Comparison of ENCODE assay signal across 9 cellular contexts in the genomic region with DNA sequence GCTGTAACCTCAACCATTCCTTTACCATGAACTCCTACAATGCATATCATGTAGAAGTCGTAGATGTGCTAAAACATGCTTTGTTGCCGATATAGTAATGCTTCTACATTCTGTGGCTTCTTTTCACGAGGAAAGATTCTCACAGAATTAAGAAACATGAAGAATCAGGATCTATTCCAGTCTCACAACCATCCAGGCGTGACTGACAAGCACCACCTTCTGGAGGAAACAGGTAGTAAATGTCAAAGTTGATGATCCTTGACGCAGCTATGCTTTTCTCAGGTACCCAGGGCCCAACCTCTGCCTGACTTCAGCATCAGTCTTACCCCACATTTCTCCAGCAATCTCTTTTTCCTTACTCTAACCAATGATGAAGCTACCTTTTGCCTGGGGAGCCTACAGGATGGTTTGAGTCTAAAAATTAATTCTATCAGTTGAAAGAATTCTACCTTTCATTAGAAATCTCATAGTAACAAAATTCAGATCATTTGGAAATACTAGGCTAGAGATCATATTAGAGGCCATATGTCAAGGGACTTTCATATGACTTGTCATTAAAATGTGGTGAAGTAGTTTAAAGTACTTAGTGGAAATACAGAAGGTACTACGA.
DNase-seq lines count a peak whose midpoint lies in the region; ATAC-seq, FAIRE-seq and TF ChIP-seq lines count a peak whose summit lies in the region.
"Had no signal": no experiment of that assay in that cellular context is flagged by ENCODE, and none has a peak within 500 bp of the region (broad histone marks: within the 10 kb centered on the region; RNA-seq: fewer than 3 reads in every experiment).

No MANE protein-coding gene starts in this region.

- no peak overlapping the region for H2AFZ ChIP-seq in OCI-LY7 (ENCODE audit: low read length)

- H3K27me3 Mint-ChIP-seq in activated T-cell treated with anti-CD3 and anti-CD28 coated beads, Interleukin-2, amount 50 U/mL, for 72 hours (ENCODE audit: low read depth), result no peaks in the 10 kb centered on the region

- in situ Hi-C loops in HAP-1 (cut with MboI; ENCODE audit: low sequenced_read_pairs), result no loop called here

- no peaks in the 10 kb centered on the region for H3K9me2 ChIP-seq in OCI-LY7 (ENCODE audit: insufficient read depth, low read length)

- H3K36me3 ChIP-seq in HAP-1 (replicated peaks), result no peaks in the 10 kb centered on the region
- H3K36me3 ChIP-seq in OCI-LY7 (ENCODE audit: insufficient read depth, low read length), result no peaks in the 10 kb centered on the region
- H3K36me3 ChIP-seq in gastroesophageal sphincter, result no peaks in the 10 kb centered on the region
- H3K36me3 ChIP-seq: SJCRH30 had no signal

- no peak overlapping the region for H3K4me3 Mint-ChIP-seq in activated T-cell treated with anti-CD3 and anti-CD28 coated beads, Interleukin-2, amount 50 U/mL, for 72 hours

- TF ChIP-seq EP300 in gastroesophageal sphincter (IDR thresholded peaks at IDR 0.05), result no peak

- H3K9me3 ChIP-seq in HAP-1 (no peaks in the 10 kb centered on the region), OCI-LY7 (ENCODE audit: low read length) (no peaks in the 10 kb centered on the region), gastroesophageal sphincter (no peaks in the 10 kb centered on the region)
- H3K9me3 ChIP-seq: SJCRH30 had no signal

- no peaks in the 10 kb centered on the region for H3K4me1 Mint-ChIP-seq in activated T-cell treated with anti-CD3 and anti-CD28 coated beads, Interleukin-2, amount 50 U/mL, for 72 hours (ENCODE audit: low read depth)

- H3K27ac ChIP-seq in OCI-LY7 (ENCODE audit: low read depth, low read length, poor library complexity, severe bottlenecking) (no peak overlapping the region), gastroesophageal sphincter (no peak overlapping the region)
- H3K27ac ChIP-seq: SJCRH30 had no signal

- H3K27me3 ChIP-seq in HAP-1 (ENCODE audit: low read depth) (no peaks in the 10 kb centered on the region), gastroesophageal sphincter (no peaks in the 10 kb centered on the region)
- H3K27me3 ChIP-seq: SJCRH30 had no signal

- peak; percentile 19 for ATAC-seq in gastroesophageal sphincter
- ATAC-seq in activated T-cell treated with anti-CD3 and anti-CD28 coated beads, Interleukin-2, amount 50 U/mL, for 72 hours (replicated peaks in 1 of 2), result no peak

- POLR2A ChIA-PET in OCI-LY7 (lab: Charles Lee), result no interaction called here

- BruUV-seq in OCI-LY7 (replicated peaks; lab: Mats Ljungman, UMichigan), result no TSS peak

- H3K36me3 Mint-ChIP-seq in activated T-cell treated with anti-CD3 and anti-CD28 coated beads, Interleukin-2, amount 50 U/mL, for 72 hours (ENCODE audit: insufficient read depth in 2 of 2), result no peaks in the 10 kb centered on the region

- FAIRE-seq in G401.6 (lab: Jason Lieb, UNC), result peak; percentile 91

- DNase-seq in HAP-1 (ENCODE audit: low spot score in 2 of 2) (peak; percentile 43 to 54), OCI-LY7 (ENCODE audit: low spot score) (peak; percentile 8), NCI-H510A (lab: John Stamatoyannopoulos, UW) (no peak), GF-D8 (lab: John Stamatoyannopoulos, UW) (no peak), NCI-H345 (lab: John Stamatoyannopoulos, UW) (no peak)
- no peak for DNase-seq in activated T-cell treated with anti-CD3 and anti-CD28 coated beads, Interleukin-2, amount 50 U/mL, for 72 hours

- no peak for TF ChIP-seq POLR2A in gastroesophageal sphincter (IDR thresholded peaks at IDR 0.05)

- H3K4me1 ChIP-seq in HAP-1 (no peaks in the 10 kb centered on the region), OCI-LY7 (ENCODE audit: insufficient read depth, low read length, poor library complexity, severe bottlenecking) (no peaks in the 10 kb centered on the region), gastroesophageal sphincter (peaks cover 0 to 30% (median 6%) of the 10 kb centered on the region in 3 donors)

- H3K4me2 ChIP-seq in OCI-LY7 (ENCODE audit: low read length), result no peak overlapping the region

- H3K9me3 Mint-ChIP-seq in activated T-cell treated with anti-CD3 and anti-CD28 coated beads, Interleukin-2, amount 50 U/mL, for 72 hours, result no peaks in the 10 kb centered on the region

- no peaks in the 10 kb centered on the region for H3K79me2 ChIP-seq in OCI-LY7 (ENCODE audit: insufficient read depth, low read depth, low read length)

- CTCF ChIA-PET in OCI-LY7 (lab: Charles Lee; ENCODE audit: unreplicated experiment), result no interaction called here

- H3K4me3 ChIP-seq in HAP-1 (no peak overlapping the region), OCI-LY7 (ENCODE audit: low read depth, low read length, poor library complexity, severe bottlenecking) (no peak overlapping the region), gastroesophageal sphincter (no peak overlapping the region)
- H3K4me3 ChIP-seq: SJCRH30 had no signal

- WGBS in gastroesophageal sphincter (ENCODE audit: low coverage in 1 of 2), 2 donors, result 62 to 74% methylated on average over 6 of the region's 6 CpGs

- H3K27ac Mint-ChIP-seq in activated T-cell treated with anti-CD3 and anti-CD28 coated beads, Interleukin-2, amount 50 U/mL, for 72 hours, result no peak overlapping the region

- intact Hi-C loops in OCI-LY7 (cut with micrococcal nuclease; ENCODE audit: unreplicated experiment), result no loop called here

- TF ChIP-seq CTCF in OCI-LY7 (conservative IDR thresholded peaks at IDR 0.05; ENCODE audit: low read length), result peak; percentile 63
- TF ChIP-seq CTCF in gastroesophageal sphincter (IDR thresholded peaks at IDR 0.05), result peak; percentile 24 to 63 (median 44)

- no peaks in the 10 kb centered on the region for H4K20me1 ChIP-seq in OCI-LY7 (ENCODE audit: insufficient read depth, low read length)

Comparison
In these comparisons a context has a peak if more than half of its experiments do, and no peak if none do; other contexts are left out.
1. DNase-seq: peak in HAP-1 (2 of 2) and OCI-LY7 (single experiment); none in NCI-H510A (single experiment), GF-D8 (single experiment), activated T-cell treated with anti-CD3 and anti-CD28 coated beads, Interleukin-2, amount 50 U/mL, for 72 hours (0 of 2) and NCI-H345 (single experiment).